Comparison of ENCODE assay signal across 27 cellular contexts in the genomic region with DNA sequence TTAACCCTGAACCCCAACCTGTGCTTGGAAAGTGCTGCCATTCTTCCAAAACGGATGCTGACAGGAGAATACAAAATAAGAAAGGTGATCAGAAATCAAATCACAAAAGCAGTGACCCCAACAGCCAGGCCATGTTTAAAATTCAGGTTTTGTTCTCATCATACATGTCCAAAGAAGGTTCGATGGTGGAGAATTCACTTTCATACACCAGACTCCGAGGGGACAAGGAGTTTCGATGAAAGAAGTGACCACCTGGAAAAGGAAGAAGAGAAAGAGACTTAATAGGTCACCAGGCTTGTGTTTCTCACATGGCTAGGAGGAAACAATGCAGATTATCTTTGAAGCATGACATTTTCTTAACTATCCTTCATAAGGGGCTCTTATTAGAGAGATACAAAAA. TPM values are rescaled to one million over a fixed set of nuclear protein-coding genes. Genes with fewer than 3 reads are reported as not detected.
DNase-seq lines count a peak whose midpoint lies in the region; ATAC-seq, FAIRE-seq and TF ChIP-seq lines count a peak whose summit lies in the region.
"Had no signal": no experiment of that assay in that cellular context is flagged by ENCODE, and none has a peak within 500 bp of the region (broad histone marks: within the 10 kb centered on the region; RNA-seq: fewer than 3 reads in every experiment).

No MANE protein-coding gene starts in this region.

- H3K27me3 ChIP-seq in BLaER1, result no peaks in the 10 kb centered on the region
- H3K27me3 ChIP-seq in BLaER1 treated with 17β-estradiol and CSF1 and Interleukin-3, amounts not matched to agents 10 nM and 100 nM, result no peaks in the 10 kb centered on the region
- peaks cover 47 to 61% of the 10 kb centered on the region in 2 experiments for H3K27me3 ChIP-seq in K562 (ENCODE audit: control insufficient read depth in 2 of 2, insufficient read depth in 2 of 2, low read length in 2 of 2)
- no peaks in the 10 kb centered on the region for H3K27me3 ChIP-seq in breast epithelium
- H3K27me3 ChIP-seq: BE2C had no signal

- TF ChIP-seq POLR2A in K562 (conservative IDR thresholded peaks at IDR 0.05) (no peak), breast epithelium (IDR thresholded peaks at IDR 0.05) (no peak)

- ATAC-seq in K562 (no peak), left lobe of liver (no peak), GM19328 (IDR thresholded peaks at IDR 0.05; ENCODE audit: unreplicated experiment) (no peak)
- ATAC-seq: GM12878 had no signal

- no peak for DNase-seq in K562 (ENCODE audit: extremely low read depth in 1 of 4, low spot score in 3 of 4)
- peak; percentile 6 for DNase-seq in left lobe of liver (ENCODE audit: low spot score)
- DNase-seq in NCI-H2196 treated with DMSO at 0.1 percent for 48 hours (lab: John Stamatoyannopoulos, UW; ENCODE audit: unreplicated experiment), result no peak
- DNase-seq in DMS153 treated with DMSO at 0.1 percent for 48 hours (lab: John Stamatoyannopoulos, UW; ENCODE audit: unreplicated experiment), result no peak
- no peak for DNase-seq in breast epithelium (ENCODE audit: low spot score in 2 of 2)
- DNase-seq: 8988T; ACHN; BE2C; C1 segment of cervical spinal cord; Caco-2; Calu3; CD4-positive, alpha-beta memory T cell; CD4-positive, CD25-positive, alpha-beta regulatory T cell; CD8-positive, alpha-beta memory T cell; DMS53; DMS79; DND-41; EL; GDM1 had no signal

- H3K4me3 ChIP-seq in BLaER1, result no peak overlapping the region
- H3K4me3 ChIP-seq in BLaER1 treated with 17β-estradiol and CSF1 and Interleukin-3, amounts not matched to agents 10 nM and 100 nM, result no peak overlapping the region
- H3K4me3 ChIP-seq in K562, result no peak overlapping the region
- no peak overlapping the region for H3K4me3 ChIP-seq in breast epithelium
- H3K4me3 ChIP-seq: GM12878 had no signal

- H3K27ac ChIP-seq in BLaER1 (peak overlapping the region; percentile 47), K562 (ENCODE audit: extremely low read depth, low read depth, low read length) (no peak overlapping the region), breast epithelium (no peak overlapping the region)
- H3K27ac ChIP-seq in BLaER1 treated with 17β-estradiol and CSF1 and Interleukin-3, amounts not matched to agents 10 nM and 100 nM, result peak overlapping the region in 8 of 11 experiments; percentile 29 to 86 (median 55); a peak in 10 of 22 replicates

- H3K36me3 ChIP-seq in BLaER1, result no peaks in the 10 kb centered on the region
- H3K36me3 ChIP-seq in BLaER1 treated with 17β-estradiol and CSF1 and Interleukin-3, amounts not matched to agents 10 nM and 100 nM, result no peaks in the 10 kb centered on the region
- no peaks in the 10 kb centered on the region for H3K36me3 ChIP-seq in K562 (ENCODE audit: control insufficient read depth, insufficient read depth, low read length)
- no peaks in the 10 kb centered on the region for H3K36me3 ChIP-seq in breast epithelium
- H3K36me3 ChIP-seq: BE2C had no signal

- POLR2A ChIA-PET in K562 (lab: Yijun Ruan, JAX), result no interaction called here

- no peaks in the 10 kb centered on the region for H3K9me1 ChIP-seq in K562 (ENCODE audit: control insufficient read depth, insufficient read depth, low read length)

- no TSS peak for BruUV-seq in K562 (replicated peaks; lab: Mats Ljungman, UMichigan)

- intact Hi-C loops in K562 (cut with micrococcal nuclease), result no loop called here
- intact Hi-C loops in breast epithelium (cut with DNase I; ENCODE audit: low total_unique reads), result no loop called here

- no peak for TF ChIP-seq RAD21 in K562 (CRISPR knock-in tag; conservative IDR thresholded peaks at IDR 0.05 in 1 of 2, IDR thresholded peaks at IDR 0.05 in 1 of 2)

- 3% methylated on average over 4 of the region's 4 CpGs for WGBS in K562 (ENCODE audit: insufficient coverage, low coverage, missing lambda C conversion rate)

- no peak for TF ChIP-seq EP300 in K562 (IDR thresholded peaks at IDR 0.05; ENCODE audit: low read length)

- H4K20me1 ChIP-seq in BLaER1 (no peaks in the 10 kb centered on the region), K562 (replicated peaks; ENCODE audit: control insufficient read depth, insufficient read depth, low read length) (no peaks in the 10 kb centered on the region)
- H4K20me1 ChIP-seq in BLaER1 treated with 17β-estradiol and CSF1 and Interleukin-3, amounts not matched to agents 10 nM and 100 nM, result no peaks in the 10 kb centered on the region

- H3K79me2 ChIP-seq in K562 (ENCODE audit: control insufficient read depth, insufficient read depth, low read length), result no peaks in the 10 kb centered on the region

- in situ Hi-C loops in K562 (cut with MboI), result no loop called here

- H3K4me2 ChIP-seq in BLaER1, result peak overlapping the region; percentile 79
- H3K4me2 ChIP-seq in BLaER1 treated with 17β-estradiol and CSF1 and Interleukin-3, amounts not matched to agents 10 nM and 100 nM, result peak overlapping the region; percentile 73 to 91 (median 84)
- no peak overlapping the region for H3K4me2 ChIP-seq in K562 (ENCODE audit: insufficient read depth, low read length)

- H2AFZ ChIP-seq in K562 (ENCODE audit: low read depth, low read length), result no peak overlapping the region

- H3K9me3 ChIP-seq in BLaER1 (peaks cover 10% of the 10 kb centered on the region), K562 (replicated peaks; ENCODE audit: control insufficient read depth, insufficient read depth, low read depth, low read length) (no peaks in the 10 kb centered on the region), breast epithelium (no peaks in the 10 kb centered on the region)
- H3K9me3 ChIP-seq in BLaER1 treated with 17β-estradiol and CSF1 and Interleukin-3, amounts not matched to agents 10 nM and 100 nM (replicated peaks in 1 of 11), result peaks cover 4 to 28% (median 15%) of the 10 kb centered on the region in 11 experiments; a peak in 20 of 22 replicates
- H3K9me3 ChIP-seq: BE2C, Caco-2 had no signal

- no peak for FAIRE-seq in K562 (lab: Jason Lieb, UNC)
- FAIRE-seq: A204.1, D721Med, GM12878, GM12892, GM18507 had no signal

- TF ChIP-seq CTCF in K562 (IDR thresholded peaks at IDR 0.05 in 2 of 3, conservative IDR thresholded peaks at IDR 0.05 in 1 of 3; ENCODE audit: insufficient read depth in 2 of 3, low read depth in 1 of 3, low read length in 3 of 3) (no peak), breast epithelium (IDR thresholded peaks at IDR 0.05) (no peak)

- H3K9ac ChIP-seq in BLaER1 (peak overlapping the region; percentile 21; the same call in 1 of the 2 replicates), K562 (ENCODE audit: insufficient read depth in 1 of 2, low read depth in 2 of 2, low read length in 2 of 2) (no peak overlapping the region)
- H3K9ac ChIP-seq in BLaER1 treated with 17β-estradiol and CSF1 and Interleukin-3, amounts not matched to agents 10 nM and 100 nM, result peak overlapping the region in 7 of 11 experiments; percentile 22 to 59 (median 51); a peak in 9 of 22 replicates

- peaks cover 76% of the 10 kb centered on the region for H3K4me1 ChIP-seq in BLaER1
- H3K4me1 ChIP-seq in BLaER1 treated with 17β-estradiol and CSF1 and Interleukin-3, amounts not matched to agents 10 nM and 100 nM, result peaks cover 63 to 76% (median 70%) of the 10 kb centered on the region in 10 experiments
- H3K4me1 ChIP-seq in K562 (replicated peaks in 1 of 2; ENCODE audit: control insufficient read depth in 2 of 2, insufficient read depth in 2 of 2, low read length in 2 of 2), result peaks cover 0 to 4% of the 10 kb centered on the region in 2 experiments; a peak in 2 of 5 replicates
- H3K4me1 ChIP-seq in breast epithelium, result no peaks in the 10 kb centered on the region
- H3K4me1 ChIP-seq: BE2C, Caco-2 had no signal

- CTCF ChIA-PET in K562 (lab: Yijun Ruan, JAX; ENCODE audit: low intra/inter-chr PET ratio), result no interaction called here

TF ChIP-seq in K562, 482 proteins besides CTCF, POLR2A, EP300 and RAD21:
- TF ChIP-seq EZH2 (IDR thresholded peaks at IDR 0.05; ENCODE audit: borderline replicate concordance, low read depth, low read length) (peak; percentile 55; the same call in 1 of the 2 replicates), SRF (CRISPR knock-in tag; IDR thresholded peaks at IDR 0.05) (peak in 1 of 2 experiments; percentile 67; a peak in 1 of 4 replicates)
- TF ChIP-seq, protein P1, sequence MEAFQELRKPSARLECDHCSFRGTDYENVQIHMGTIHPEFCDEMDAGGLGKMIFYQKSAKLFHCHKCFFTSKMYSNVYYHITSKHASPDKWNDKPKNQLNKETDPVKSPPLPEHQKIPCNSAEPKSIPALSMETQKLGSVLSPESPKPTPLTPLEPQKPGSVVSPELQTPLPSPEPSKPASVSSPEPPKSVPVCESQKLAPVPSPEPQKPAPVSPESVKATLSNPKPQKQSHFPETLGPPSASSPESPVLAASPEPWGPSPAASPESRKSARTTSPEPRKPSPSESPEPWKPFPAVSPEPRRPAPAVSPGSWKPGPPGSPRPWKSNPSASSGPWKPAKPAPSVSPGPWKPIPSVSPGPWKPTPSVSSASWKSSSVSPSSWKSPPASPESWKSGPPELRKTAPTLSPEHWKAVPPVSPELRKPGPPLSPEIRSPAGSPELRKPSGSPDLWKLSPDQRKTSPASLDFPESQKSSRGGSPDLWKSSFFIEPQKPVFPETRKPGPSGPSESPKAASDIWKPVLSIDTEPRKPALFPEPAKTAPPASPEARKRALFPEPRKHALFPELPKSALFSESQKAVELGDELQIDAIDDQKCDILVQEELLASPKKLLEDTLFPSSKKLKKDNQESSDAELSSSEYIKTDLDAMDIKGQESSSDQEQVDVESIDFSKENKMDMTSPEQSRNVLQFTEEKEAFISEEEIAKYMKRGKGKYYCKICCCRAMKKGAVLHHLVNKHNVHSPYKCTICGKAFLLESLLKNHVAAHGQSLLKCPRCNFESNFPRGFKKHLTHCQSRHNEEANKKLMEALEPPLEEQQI (IDR thresholded peaks at IDR 0.05), result no peak

RNA-seq across cellular contexts. Expression of a gene that starts 12.5 kb away (rescaled TPM):
- 150 and 367 TPM in 2 replicates for total RNA-seq in K562 (2011; cell fraction: chromatin; rRNA removed; ENCODE audit: low replicate concordance)
- total RNA-seq in K562 (2011; cell fraction: nucleolus; rRNA removed), result 181 and 203 TPM in 2 replicates
- 151 and 162 TPM in 2 replicates for total RNA-seq in K562 (2011; cell fraction: nucleoplasm; rRNA removed)
- total RNA-seq in K562 (2014; rRNA removed) (16.1 and 24.0 TPM in 2 replicates), K562 (2014; rRNA removed; fragmentation: Illumina TruSeq; extraction: Trizol) (13.0 and 20.7 TPM in 2 replicates), K562 (2015; rRNA removed; fragmentation: Illumina TruSeq; extraction: Trizol) (35.8 and 36.6 TPM in 2 replicates), K562 (2021) (54.3 and 59.1 TPM in 2 replicates), left lobe of liver (107 TPM), breast epithelium (100 to 1,000 TPM in 2 of 3 donors, 10 to 100 TPM in 1; 73.5 to 143 (median 105) TPM)
- polyA plus RNA-seq in K562 (2011; rRNA removed) (33.5 and 46.0 TPM in 2 replicates), K562 (2014; fragmentation: Illumina TruSeq; extraction: Trizol) (33.7 and 37.5 TPM in 2 replicates), K562 (2014; fragmentation: Nextera tagmentation; extraction: Ambion mirVana) (1 to 10 TPM; 2.9 to 4.2 TPM), K562 (2014; rRNA removed) (43.7 and 51.0 TPM in 2 replicates)
- polyA plus RNA-seq in K562 (2011; cell fraction: cytosol; rRNA removed), result 29.6 and 41.6 TPM in 2 replicates
- 213 and 357 TPM in 2 replicates for polyA plus RNA-seq in K562 (2011; cell fraction: nucleus; rRNA removed)
- polyA plus RNA-seq in K562 (2012), result 42.8 and 54.1 TPM in 2 replicates
- polyA minus RNA-seq in K562 (2011; rRNA and poly(A)+ RNA removed), result 31.3 and 37.5 TPM in 2 replicates
- 31.0 and 44.1 TPM in 2 replicates for polyA minus RNA-seq in K562 (2011; cell fraction: cytosol; rRNA and poly(A)+ RNA removed)
- 77.8 and 93.6 TPM in 2 replicates for polyA minus RNA-seq in K562 (2011; cell fraction: nucleus; rRNA and poly(A)+ RNA removed)

Comparison
In these comparisons a context has a peak if more than half of its experiments do, and no peak if none do; other contexts are left out.
1. H3K27ac ChIP-seq: peak in BLaER1 (single experiment) and BLaER1 treated with 17β-estradiol and CSF1 and Interleukin-3, amounts not matched to agents 10 nM and 100 nM (8 of 11); none in K562 (single experiment) and breast epithelium (0 of 2).
2. H3K9ac ChIP-seq: peak in BLaER1 (single experiment) and BLaER1 treated with 17β-estradiol and CSF1 and Interleukin-3, amounts not matched to agents 10 nM and 100 nM (7 of 11); none in K562 (0 of 2).